In the genomic region with DNA sequence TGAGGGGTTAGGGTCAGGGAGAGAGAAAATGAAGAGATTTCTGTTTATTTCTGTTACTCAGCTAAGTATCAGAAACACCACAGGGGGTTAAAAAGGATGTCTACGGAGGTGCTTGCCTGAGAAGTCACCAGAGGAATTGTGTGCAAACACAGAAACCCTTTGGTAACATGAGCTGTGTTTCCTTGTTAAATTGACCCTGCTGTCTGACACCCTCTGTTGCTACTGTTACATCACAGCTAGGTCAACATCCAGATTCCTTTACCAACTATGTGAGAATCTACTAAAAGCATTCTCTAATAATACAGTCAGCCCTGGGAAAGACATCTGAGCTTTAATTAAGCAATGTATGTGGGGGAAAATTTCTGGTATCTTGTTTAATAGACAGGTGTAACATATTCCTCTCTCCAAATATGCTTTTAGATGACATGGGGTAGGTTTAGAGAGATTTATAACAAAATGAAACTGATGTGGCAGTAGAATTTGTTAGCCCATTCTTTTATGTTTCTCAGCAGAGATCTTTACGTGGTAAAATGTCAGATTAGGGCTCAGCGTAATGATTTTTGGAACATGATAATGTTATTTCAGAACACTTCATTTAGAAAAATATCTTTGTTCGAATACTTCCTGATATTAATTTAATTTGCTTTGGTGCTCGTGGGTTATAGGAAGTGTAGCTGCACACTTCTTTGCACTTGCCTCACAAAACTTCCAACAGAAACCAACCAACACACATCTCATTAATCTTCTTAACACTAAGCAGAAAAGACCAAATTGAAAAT, we compare ENCODE assay signal across 1 cellular context.
TF ChIP-seq lines count a peak whose summit lies in the region.

No MANE protein-coding gene starts in this region.

TF ChIP-seq in HepG2, 621 proteins besides CTCF, POLR2A, EP300 and RAD21 (continued from another document and continues in another):
- TF ChIP-seq ZNF773 (CRISPR knock-in tag; IDR thresholded peaks at IDR 0.05; ENCODE audit: borderline replicate concordance) (no peak), KMT2A (CRISPR knock-in tag; IDR thresholded peaks at IDR 0.05) (peak; percentile 57; the same call in 1 of the 2 replicates), EZH2 (conservative IDR thresholded peaks at IDR 0.05; ENCODE audit: low read depth, low read length) (no peak), ZNF724P (CRISPR knock-in tag; IDR thresholded peaks at IDR 0.05; ENCODE audit: borderline replicate concordance) (no peak), NCOA2 (CRISPR knock-in tag; IDR thresholded peaks at IDR 0.05) (peak; percentile 98), CEBPG (CRISPR knock-in tag; IDR thresholded peaks at IDR 0.05) (peak; percentile 95), GMEB1 (CRISPR knock-in tag; IDR thresholded peaks at IDR 0.05; ENCODE audit: borderline replicate concordance) (no peak; the same call in 1 of the 2 replicates), ZNF3 (CRISPR knock-in tag; IDR thresholded peaks at IDR 0.05) (no peak), ZEB1 (IDR thresholded peaks at IDR 0.05; ENCODE audit: insufficient replicate concordance, low read depth) (peak; percentile 21), HMGXB4 (CRISPR knock-in tag; IDR thresholded peaks at IDR 0.05; ENCODE audit: borderline replicate concordance in 1 of 2, low read depth in 1 of 2) (0 out of 4 replicates have a peak, but pooled peaks of 1 of the 2 experiments have one; percentile 34), FLYWCH1 (CRISPR knock-in tag; IDR thresholded peaks at IDR 0.05) (no peak), TCF7L2 (IDR thresholded peaks at IDR 0.05; ENCODE audit: low read depth, low read length) (peak; percentile 68), ZNF878 (CRISPR knock-in tag; IDR thresholded peaks at IDR 0.05) (peak; percentile 72; the same call in 1 of the 2 replicates), ZGPAT (CRISPR knock-in tag; IDR thresholded peaks at IDR 0.05) (peak; percentile 93), ETV6 (CRISPR knock-in tag; conservative IDR thresholded peaks at IDR 0.05) (0 out of 2 replicates have a peak, but pooled peaks have one; percentile 57), PBX3 (CRISPR knock-in tag; IDR thresholded peaks at IDR 0.05; ENCODE audit: borderline replicate concordance) (no peak), FOXJ3 (CRISPR knock-in tag; IDR thresholded peaks at IDR 0.05; ENCODE audit: borderline replicate concordance) (peak; percentile 99), TCF12 (IDR thresholded peaks at IDR 0.05) (no peak), TCF12 (CRISPR knock-in tag; IDR thresholded peaks at IDR 0.05) (0 out of 2 replicates have a peak, but pooled peaks have one; percentile 46), ZNF331 (CRISPR knock-in tag; IDR thresholded peaks at IDR 0.05) (peak; percentile 92), SKI (IDR thresholded peaks at IDR 0.05; ENCODE audit: partially characterized antibody) (peak; percentile 73), ZNF160 (CRISPR knock-in tag; IDR thresholded peaks at IDR 0.05) (peak; percentile 42; the same call in 1 of the 2 replicates), SKIL (CRISPR knock-in tag; IDR thresholded peaks at IDR 0.05; ENCODE audit: borderline replicate concordance) (peak; percentile 89), HOXA3 (CRISPR knock-in tag; IDR thresholded peaks at IDR 0.05) (peak; percentile 91), MIXL1 (CRISPR knock-in tag; IDR thresholded peaks at IDR 0.05) (peak; percentile 99), ZNF574 (CRISPR knock-in tag; IDR thresholded peaks at IDR 0.05) (peak; percentile 63), NR2F2 (IDR thresholded peaks at IDR 0.05; ENCODE audit: borderline replicate concordance, low read depth) (peak; percentile 84), SNAPC2 (CRISPR knock-in tag; IDR thresholded peaks at IDR 0.05) (peak; percentile 71; the same call in 1 of the 2 replicates), NFIC (IDR thresholded peaks at IDR 0.05; ENCODE audit: low read length) (peak; percentile 92)
- TF ChIP-seq, protein P1, sequence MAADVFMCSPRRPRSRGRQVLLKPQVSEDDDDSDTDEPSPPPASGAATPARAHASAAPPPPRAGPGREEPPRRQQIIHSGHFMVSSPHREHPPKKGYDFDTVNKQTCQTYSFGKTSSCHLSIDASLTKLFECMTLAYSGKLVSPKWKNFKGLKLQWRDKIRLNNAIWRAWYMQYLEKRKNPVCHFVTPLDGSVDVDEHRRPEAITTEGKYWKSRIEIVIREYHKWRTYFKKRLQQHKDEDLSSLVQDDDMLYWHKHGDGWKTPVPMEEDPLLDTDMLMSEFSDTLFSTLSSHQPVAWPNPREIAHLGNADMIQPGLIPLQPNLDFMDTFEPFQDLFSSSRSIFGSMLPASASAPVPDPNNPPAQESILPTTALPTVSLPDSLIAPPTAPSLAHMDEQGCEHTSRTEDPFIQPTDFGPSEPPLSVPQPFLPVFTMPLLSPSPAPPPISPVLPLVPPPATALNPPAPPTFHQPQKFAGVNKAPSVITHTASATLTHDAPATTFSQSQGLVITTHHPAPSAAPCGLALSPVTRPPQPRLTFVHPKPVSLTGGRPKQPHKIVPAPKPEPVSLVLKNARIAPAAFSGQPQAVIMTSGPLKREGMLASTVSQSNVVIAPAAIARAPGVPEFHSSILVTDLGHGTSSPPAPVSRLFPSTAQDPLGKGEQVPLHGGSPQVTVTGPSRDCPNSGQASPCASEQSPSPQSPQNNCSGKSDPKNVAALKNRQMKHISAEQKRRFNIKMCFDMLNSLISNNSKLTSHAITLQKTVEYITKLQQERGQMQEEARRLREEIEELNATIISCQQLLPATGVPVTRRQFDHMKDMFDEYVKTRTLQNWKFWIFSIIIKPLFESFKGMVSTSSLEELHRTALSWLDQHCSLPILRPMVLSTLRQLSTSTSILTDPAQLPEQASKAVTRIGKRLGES (CRISPR knock-in tag; IDR thresholded peaks at IDR 0.05; ENCODE audit: borderline replicate concordance), result no peak
- TF ChIP-seq, protein P2, sequence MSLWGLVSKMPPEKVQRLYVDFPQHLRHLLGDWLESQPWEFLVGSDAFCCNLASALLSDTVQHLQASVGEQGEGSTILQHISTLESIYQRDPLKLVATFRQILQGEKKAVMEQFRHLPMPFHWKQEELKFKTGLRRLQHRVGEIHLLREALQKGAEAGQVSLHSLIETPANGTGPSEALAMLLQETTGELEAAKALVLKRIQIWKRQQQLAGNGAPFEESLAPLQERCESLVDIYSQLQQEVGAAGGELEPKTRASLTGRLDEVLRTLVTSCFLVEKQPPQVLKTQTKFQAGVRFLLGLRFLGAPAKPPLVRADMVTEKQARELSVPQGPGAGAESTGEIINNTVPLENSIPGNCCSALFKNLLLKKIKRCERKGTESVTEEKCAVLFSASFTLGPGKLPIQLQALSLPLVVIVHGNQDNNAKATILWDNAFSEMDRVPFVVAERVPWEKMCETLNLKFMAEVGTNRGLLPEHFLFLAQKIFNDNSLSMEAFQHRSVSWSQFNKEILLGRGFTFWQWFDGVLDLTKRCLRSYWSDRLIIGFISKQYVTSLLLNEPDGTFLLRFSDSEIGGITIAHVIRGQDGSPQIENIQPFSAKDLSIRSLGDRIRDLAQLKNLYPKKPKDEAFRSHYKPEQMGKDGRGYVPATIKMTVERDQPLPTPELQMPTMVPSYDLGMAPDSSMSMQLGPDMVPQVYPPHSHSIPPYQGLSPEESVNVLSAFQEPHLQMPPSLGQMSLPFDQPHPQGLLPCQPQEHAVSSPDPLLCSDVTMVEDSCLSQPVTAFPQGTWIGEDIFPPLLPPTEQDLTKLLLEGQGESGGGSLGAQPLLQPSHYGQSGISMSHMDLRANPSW (CRISPR knock-in tag; IDR thresholded peaks at IDR 0.05; ENCODE audit: borderline replicate concordance), result 0 out of 2 replicates have a peak, but pooled peaks have one; percentile 9
- TF ChIP-seq, protein P3, sequence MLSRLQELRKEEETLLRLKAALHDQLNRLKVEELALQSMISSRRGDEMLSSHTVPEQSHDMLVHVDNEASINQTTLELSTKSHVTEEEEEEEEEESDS (CRISPR knock-in tag; IDR thresholded peaks at IDR 0.05; ENCODE audit: borderline replicate concordance), result peak; percentile 67; the same call in 1 of the 2 replicates
- TF ChIP-seq, protein P4, sequence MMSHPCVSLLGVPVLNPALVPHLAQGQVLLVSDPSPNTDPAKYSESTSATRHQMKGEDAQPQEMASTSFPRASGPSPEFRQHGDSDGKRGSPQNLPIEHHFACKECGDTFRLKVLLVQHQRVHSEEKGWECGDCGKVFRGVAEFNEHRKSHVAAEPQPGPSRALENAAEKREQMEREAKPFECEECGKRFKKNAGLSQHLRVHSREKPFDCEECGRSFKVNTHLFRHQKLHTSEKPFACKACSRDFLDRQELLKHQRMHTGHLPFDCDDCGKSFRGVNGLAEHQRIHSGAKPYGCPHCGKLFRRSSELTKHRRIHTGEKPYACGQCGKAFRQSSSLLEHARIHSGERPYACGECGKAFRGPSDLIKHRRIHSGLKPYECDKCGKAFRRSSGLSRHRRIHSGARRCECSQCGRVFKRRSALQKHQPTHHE (CRISPR knock-in tag; IDR thresholded peaks at IDR 0.05; ENCODE audit: borderline replicate concordance), result peak; percentile 43; the same call in 1 of the 2 replicates
- TF ChIP-seq, protein P5, sequence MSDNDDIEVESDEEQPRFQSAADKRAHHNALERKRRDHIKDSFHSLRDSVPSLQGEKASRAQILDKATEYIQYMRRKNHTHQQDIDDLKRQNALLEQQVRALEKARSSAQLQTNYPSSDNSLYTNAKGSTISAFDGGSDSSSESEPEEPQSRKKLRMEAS (IDR thresholded peaks at IDR 0.05), result peak; percentile 73
